Comparison of ENCODE assay signal across 8 cellular contexts in the genomic region with DNA sequence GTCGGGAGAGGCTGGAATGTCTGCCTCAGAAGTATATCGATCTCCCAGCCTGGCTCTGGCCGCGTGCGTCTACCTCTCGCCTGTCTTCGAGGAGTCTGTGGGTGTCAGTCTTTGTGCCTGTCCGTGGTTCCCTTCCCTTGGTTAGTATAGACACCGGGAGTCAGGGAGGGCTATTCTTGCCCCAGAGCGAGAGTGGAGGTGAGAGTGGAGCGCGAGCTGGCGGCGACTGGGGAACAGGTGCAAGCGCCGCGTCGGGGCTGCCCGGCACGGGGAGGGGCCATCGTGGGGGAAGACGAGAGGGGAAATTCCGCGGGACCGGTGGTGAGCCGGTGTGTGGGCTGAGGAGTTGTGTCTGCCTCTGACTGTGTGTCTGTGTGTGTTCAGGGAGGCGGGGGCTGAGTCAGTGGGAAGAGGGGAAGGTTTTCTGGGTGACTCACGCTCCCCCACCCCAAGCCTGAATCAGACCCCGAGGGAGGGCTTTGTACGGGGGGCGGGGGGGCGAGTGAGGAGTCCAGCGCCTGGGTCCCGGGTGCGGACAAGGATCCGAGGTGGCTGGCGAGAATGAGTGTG. TPM values are rescaled to one million over a fixed set of nuclear protein-coding genes. Genes with fewer than 3 reads are reported as not detected.
DNase-seq lines count a peak whose midpoint lies in the region; ATAC-seq lines count a peak whose summit lies in the region.

No MANE protein-coding gene starts in this region.

- peak overlapping the region; percentile 99 for H3K27ac ChIP-seq in ACC112 (ENCODE audit: low read depth, low read length)

- peaks cover 24 to 36% (median 32%) of the 10 kb centered on the region in 3 donors for H3K4me1 Mint-ChIP-seq in IgD-negative memory B cell

- H3K4me3 Mint-ChIP-seq in IgD-negative memory B cell = peak overlapping the region; percentile 91 to 100 (median 98)

- H2AFZ ChIP-seq in ACC112 (ENCODE audit: low read length, unreplicated experiment) = peak overlapping the region; percentile 31

- peak overlapping the region; percentile 84 for H3K4me3 ChIP-seq in ACC112 (ENCODE audit: low read depth, low read length)

- DNase-seq in activated CD4-positive, CD25-positive, alpha-beta regulatory T cell treated with anti-CD3 and anti-CD28 coated beads, Interleukin-2, amount 50 U/mL, for 16 hours (ENCODE audit: low read depth, low spot score) = peak; percentile 91
- DNase-seq in central memory CD4-positive, alpha-beta T cell = peak; percentile 98
- peak; percentile 79 to 80 for DNase-seq in left colon
- peak; percentile 95 for DNase-seq in stimulated activated CD4-positive, alpha-beta T cell treated with anti-CD3 and anti-CD28 coated beads, Interleukin-1b, Interleukin-23, amount 100 ng/mL, for 48 hours
- DNase-seq in epidermal melanocyte (ENCODE audit: insufficient read length, low spot score) = no peak

- H3K27ac Mint-ChIP-seq in IgD-negative memory B cell = peak overlapping the region; percentile 93 to 100 (median 100)

- intact Hi-C loops in left colon (cut with DNase I, micrococcal nuclease) = no loop called here

- ATAC-seq in GM19025 (IDR thresholded peaks at IDR 0.05; ENCODE audit: low read depth, unreplicated experiment) (peak; percentile 28), left colon (peak; percentile 12)

- H3K36me3 Mint-ChIP-seq in IgD-negative memory B cell = no peaks in the 10 kb centered on the region

- peaks cover 23% of the 10 kb centered on the region for H3K4me1 ChIP-seq in ACC112 (ENCODE audit: control insufficient read depth, insufficient read depth, low read length, unreplicated experiment)

- no peaks in the 10 kb centered on the region for H3K27me3 ChIP-seq in ACC112 (ENCODE audit: insufficient read depth, low read length)

- H3K79me2 ChIP-seq in ACC112 (ENCODE audit: control insufficient read depth, insufficient read depth, low read length, unreplicated experiment) = peaks cover 27% of the 10 kb centered on the region

- H3K27me3 Mint-ChIP-seq in IgD-negative memory B cell = peaks cover 1% of the 10 kb centered on the region

- no peaks in the 10 kb centered on the region for H3K9me3 Mint-ChIP-seq in IgD-negative memory B cell

- no peaks in the 10 kb centered on the region; the same call in 1 of the 2 replicates for H3K36me3 ChIP-seq in ACC112 (ENCODE audit: insufficient read depth, low read length)

RNA-seq across cellular contexts. Expression of a gene that starts 8.4 kb away (rescaled TPM):
- polyA plus RNA-seq in IgD-negative memory B cell = 1.9 TPM
- 10 to 100 TPM; 49.5 to 50.4 TPM for total RNA-seq in left colon

RNA-seq across cellular contexts. Expression of a gene that starts 12.4 kb away (rescaled TPM):
- polyA plus RNA-seq in IgD-negative memory B cell = not detected
- 1 to 10 TPM; 3.8 to 6.1 TPM for total RNA-seq in left colon

RNA-seq across cellular contexts. Expression of a gene that starts 14.9 kb away (rescaled TPM):
- 170 TPM for polyA plus RNA-seq in IgD-negative memory B cell
- total RNA-seq in left colon = 10 to 100 TPM; 49.7 to 83.0 TPM

RNA-seq across cellular contexts. Expression of a gene that starts 15.3 kb away (rescaled TPM):
- polyA plus RNA-seq in IgD-negative memory B cell = 8.0 TPM
- total RNA-seq in left colon = 1 to 10 TPM; 8.3 to 9.0 TPM

RNA-seq across cellular contexts. Expression of a gene that starts 46.1 kb away (rescaled TPM):
- polyA plus RNA-seq in IgD-negative memory B cell = 2.4 TPM
- 10 to 100 TPM; 51.3 to 51.9 TPM for total RNA-seq in left colon
